Comparison of ENCODE assay signal across 12 cellular contexts in genomic region chr3:140386357-140387100, GRCh38.
DNase-seq lines count a peak whose midpoint lies in the region; ATAC-seq and TF ChIP-seq lines count a peak whose summit lies in the region.
"Had no signal": no experiment of that assay in that cellular context is flagged by ENCODE, and none has a peak within 500 bp of the region (broad histone marks: within the 10 kb centered on the region; RNA-seq: fewer than 3 reads in every experiment).

No MANE protein-coding gene starts in this region.

- H3K27ac Mint-ChIP-seq in stimulated activated naive CD8-positive, alpha-beta T cell treated with anti-CD3 and anti-CD28 coated beads, Interleukin-15, amount 100 ng/mL, for 72 hours: peak overlapping the region in 1 of 2 donors; percentile 51

- no peak for DNase-seq in stimulated activated naive CD8-positive, alpha-beta T cell treated with anti-CD3 and anti-CD28 coated beads, Interleukin-15, amount 100 ng/mL, for 72 hours
- DNase-seq in stimulated activated naive CD8-positive, alpha-beta T cell treated with anti-CD3 and anti-CD28 coated beads, Interleukin-15, Interleukin-2, amounts not matched to agents 100 U/mL and 50 U/mL, for 24 hours: no peak
- DNase-seq in left cardiac atrium: no peak
- DNase-seq in omental fat pad (ENCODE audit: low spot score): no peak
- DNase-seq in NCI-H510A (lab: John Stamatoyannopoulos, UW): no peak
- DNase-seq in GM13977 (ENCODE audit: low spot score): no peak
- DNase-seq: foreskin melanocyte; GM23248; mucosa of descending colon; stimulated activated CD4-positive, alpha-beta T cell treated with anti-CD3 and anti-CD28 coated beads, Interleukin-2, amount 100 ng/mL, for 24 hours had no signal

- in situ Hi-C loops in GM13977 (cut with MboI; ENCODE audit: low pct_unique_long_range_greater_than_20kb, low sequenced_read_pairs, unreplicated experiment): no loop called here

- no peak overlapping the region for H3K4me3 Mint-ChIP-seq in stimulated activated naive CD8-positive, alpha-beta T cell treated with anti-CD3 and anti-CD28 coated beads, Interleukin-15, amount 100 ng/mL, for 72 hours

- peaks cover 9% of the 10 kb centered on the region for H3K27me3 Mint-ChIP-seq in stimulated activated naive CD8-positive, alpha-beta T cell treated with anti-CD3 and anti-CD28 coated beads, Interleukin-15, amount 100 ng/mL, for 72 hours

- TF ChIP-seq CTCF in omental fat pad (IDR thresholded peaks at IDR 0.05) (no peak), GM13977 (IDR thresholded peaks at IDR 0.05; ENCODE audit: extremely low read depth, insufficient read depth, missing control alignments) (no peak)

- intact Hi-C loops in left cardiac atrium (cut with DNase I): no loop called here

- H3K9me3 Mint-ChIP-seq in stimulated activated naive CD8-positive, alpha-beta T cell treated with anti-CD3 and anti-CD28 coated beads, Interleukin-15, amount 100 ng/mL, for 72 hours: no peaks in the 10 kb centered on the region

- H3K4me1 Mint-ChIP-seq in stimulated activated naive CD8-positive, alpha-beta T cell treated with anti-CD3 and anti-CD28 coated beads, Interleukin-15, amount 100 ng/mL, for 72 hours: no peaks in the 10 kb centered on the region

- ATAC-seq in stimulated activated naive CD8-positive, alpha-beta T cell treated with anti-CD3 and anti-CD28 coated beads, Interleukin-15, amount 100 ng/mL, for 72 hours: peak; percentile 42
- no peak for ATAC-seq in stimulated activated naive CD8-positive, alpha-beta T cell treated with anti-CD3 and anti-CD28 coated beads, Interleukin-15, Interleukin-2, amounts not matched to agents 100 U/mL and 50 U/mL, for 24 hours
- peak; percentile 66 to 94 for ATAC-seq in left cardiac atrium
- ATAC-seq in omental fat pad (ENCODE audit: low FRiP score): peak; percentile 70
- ATAC-seq in HG03342 (IDR thresholded peaks at IDR 0.05; ENCODE audit: unreplicated experiment): no peak
- ATAC-seq in HG03442 (IDR thresholded peaks at IDR 0.05; ENCODE audit: unreplicated experiment): no peak
- ATAC-seq: mucosa of descending colon had no signal

Comparison
In these comparisons a context has a peak if more than half of its experiments do, and no peak if none do; other contexts are left out.
1. ATAC-seq: peak in stimulated activated naive CD8-positive, alpha-beta T cell treated with anti-CD3 and anti-CD28 coated beads, Interleukin-15, amount 100 ng/mL, for 72 hours (single experiment), left cardiac atrium (2 of 2) and omental fat pad (single experiment); none in stimulated activated naive CD8-positive, alpha-beta T cell treated with anti-CD3 and anti-CD28 coated beads, Interleukin-15, Interleukin-2, amounts not matched to agents 100 U/mL and 50 U/mL, for 24 hours (single experiment), HG03342 (single experiment) and HG03442 (single experiment).